ENCODE assay signal across 1 cellular context in genomic region chr15:42490743-42491539, GRCh38.
TF ChIP-seq lines count a peak whose summit lies in the region.

Gene ZNF106, minus strand, starts transcription at chr15:42491141. Its CDS starts 18,852 bp downstream, at chr15:42472289.

TF ChIP-seq in SK-N-SH, 30 proteins besides CTCF, POLR2A, EP300 and RAD21 (continued from another document):
- TF ChIP-seq TEAD4 (IDR thresholded peaks at IDR 0.05; ENCODE audit: borderline replicate concordance, insufficient read depth) = no peak
- TF ChIP-seq USF2 (IDR thresholded peaks at IDR 0.05; ENCODE audit: borderline replicate concordance, low read depth, low read length) = no peak
- no peak for TF ChIP-seq MEF2A (IDR thresholded peaks at IDR 0.05; ENCODE audit: borderline replicate concordance, low read depth)
- TF ChIP-seq NRF1 (IDR thresholded peaks at IDR 0.05; ENCODE audit: low read depth, low read length) = peak; percentile 70
- peak; percentile 73 for TF ChIP-seq MAX (IDR thresholded peaks at IDR 0.05; ENCODE audit: low read depth)
- TF ChIP-seq CHD2 (IDR thresholded peaks at IDR 0.05; ENCODE audit: low read length, partially characterized antibody) = peak; percentile 51
- TF ChIP-seq NFIC (IDR thresholded peaks at IDR 0.05; ENCODE audit: borderline replicate concordance) = no peak
- TF ChIP-seq FOXM1 (IDR thresholded peaks at IDR 0.05; ENCODE audit: low read depth) = 0 out of 2 replicates have a peak, but pooled peaks have one; percentile 30
- no peak for TF ChIP-seq EZH2phosphoT487 (IDR thresholded peaks at IDR 0.05; ENCODE audit: borderline replicate concordance, low read depth)
- peak; percentile 88 for TF ChIP-seq YY1 (IDR thresholded peaks at IDR 0.05; ENCODE audit: low read depth)
- TF ChIP-seq RCOR1 (IDR thresholded peaks at IDR 0.05; ENCODE audit: low read length) = peak; percentile 47; the same call in 1 of the 2 replicates
- TF ChIP-seq ZBTB33 (IDR thresholded peaks at IDR 0.05; ENCODE audit: borderline replicate concordance, low read depth) = no peak
- no peak; the same call in 1 of the 2 replicates for TF ChIP-seq GABPA (IDR thresholded peaks at IDR 0.05; ENCODE audit: low read depth)
- TF ChIP-seq FOSL2 (IDR thresholded peaks at IDR 0.05; ENCODE audit: borderline replicate concordance, low read depth) = no peak
- no peak for TF ChIP-seq IRF3 (IDR thresholded peaks at IDR 0.05; ENCODE audit: low read depth, low read length)
- peak; percentile 75; the same call in 1 of the 2 replicates for TF ChIP-seq MXI1 (IDR thresholded peaks at IDR 0.05; ENCODE audit: low read depth, low read length)
- TF ChIP-seq RFX5 (IDR thresholded peaks at IDR 0.05; ENCODE audit: low read length) = peak; percentile 62; the same call in 1 of the 2 replicates
- peak; percentile 86 for TF ChIP-seq POLR2AphosphoS5 (IDR thresholded peaks at IDR 0.05; ENCODE audit: low read depth, low read length)
- TF ChIP-seq TCF12 (IDR thresholded peaks at IDR 0.05) = peak; percentile 30; the same call in 1 of the 2 replicates
- peak; percentile 85 for TF ChIP-seq ELF1 (IDR thresholded peaks at IDR 0.05)
- no peak for TF ChIP-seq FOXJ3 (CRISPR knock-in tag; IDR thresholded peaks at IDR 0.05)
- peak; percentile 96 for TF ChIP-seq TAF1 (IDR thresholded peaks at IDR 0.05; ENCODE audit: borderline replicate concordance, low read depth, low read length)
- no peak for TF ChIP-seq SMC3 (IDR thresholded peaks at IDR 0.05; ENCODE audit: low read depth, low read length)
